In the genomic region with DNA sequence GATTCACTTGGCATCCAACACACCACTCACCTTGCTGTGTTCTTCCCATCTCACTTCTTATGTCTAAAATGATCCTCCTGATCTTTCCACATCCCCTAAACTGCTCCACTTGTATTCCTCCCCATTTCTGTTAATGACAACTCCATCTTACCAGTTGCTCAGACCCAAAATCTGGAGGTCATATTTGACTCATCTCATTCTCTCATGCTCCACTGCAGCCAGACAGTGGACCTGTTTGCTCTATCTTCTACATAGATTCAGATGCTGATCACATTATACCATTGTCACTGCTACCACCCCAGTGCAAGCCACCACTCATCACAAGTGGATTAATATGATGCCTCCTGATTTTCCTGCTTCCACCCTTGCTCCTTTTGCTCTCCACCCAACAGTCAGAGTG, we compare ENCODE assay signal across 1 cellular context.
TF ChIP-seq lines count a peak whose summit lies in the region.

No MANE protein-coding gene starts in this region.

TF ChIP-seq in WTC11, 78 proteins besides CTCF, POLR2A, EP300 and RAD21 (continued from another document):
- TF ChIP-seq, protein P1, sequence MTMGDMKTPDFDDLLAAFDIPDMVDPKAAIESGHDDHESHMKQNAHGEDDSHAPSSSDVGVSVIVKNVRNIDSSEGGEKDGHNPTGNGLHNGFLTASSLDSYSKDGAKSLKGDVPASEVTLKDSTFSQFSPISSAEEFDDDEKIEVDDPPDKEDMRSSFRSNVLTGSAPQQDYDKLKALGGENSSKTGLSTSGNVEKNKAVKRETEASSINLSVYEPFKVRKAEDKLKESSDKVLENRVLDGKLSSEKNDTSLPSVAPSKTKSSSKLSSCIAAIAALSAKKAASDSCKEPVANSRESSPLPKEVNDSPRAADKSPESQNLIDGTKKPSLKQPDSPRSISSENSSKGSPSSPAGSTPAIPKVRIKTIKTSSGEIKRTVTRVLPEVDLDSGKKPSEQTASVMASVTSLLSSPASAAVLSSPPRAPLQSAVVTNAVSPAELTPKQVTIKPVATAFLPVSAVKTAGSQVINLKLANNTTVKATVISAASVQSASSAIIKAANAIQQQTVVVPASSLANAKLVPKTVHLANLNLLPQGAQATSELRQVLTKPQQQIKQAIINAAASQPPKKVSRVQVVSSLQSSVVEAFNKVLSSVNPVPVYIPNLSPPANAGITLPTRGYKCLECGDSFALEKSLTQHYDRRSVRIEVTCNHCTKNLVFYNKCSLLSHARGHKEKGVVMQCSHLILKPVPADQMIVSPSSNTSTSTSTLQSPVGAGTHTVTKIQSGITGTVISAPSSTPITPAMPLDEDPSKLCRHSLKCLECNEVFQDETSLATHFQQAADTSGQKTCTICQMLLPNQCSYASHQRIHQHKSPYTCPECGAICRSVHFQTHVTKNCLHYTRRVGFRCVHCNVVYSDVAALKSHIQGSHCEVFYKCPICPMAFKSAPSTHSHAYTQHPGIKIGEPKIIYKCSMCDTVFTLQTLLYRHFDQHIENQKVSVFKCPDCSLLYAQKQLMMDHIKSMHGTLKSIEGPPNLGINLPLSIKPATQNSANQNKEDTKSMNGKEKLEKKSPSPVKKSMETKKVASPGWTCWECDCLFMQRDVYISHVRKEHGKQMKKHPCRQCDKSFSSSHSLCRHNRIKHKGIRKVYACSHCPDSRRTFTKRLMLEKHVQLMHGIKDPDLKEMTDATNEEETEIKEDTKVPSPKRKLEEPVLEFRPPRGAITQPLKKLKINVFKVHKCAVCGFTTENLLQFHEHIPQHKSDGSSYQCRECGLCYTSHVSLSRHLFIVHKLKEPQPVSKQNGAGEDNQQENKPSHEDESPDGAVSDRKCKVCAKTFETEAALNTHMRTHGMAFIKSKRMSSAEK (CRISPR knock-in tag; IDR thresholded peaks at IDR 0.05; ENCODE audit: borderline replicate concordance): no peak
- TF ChIP-seq MYBL2 (CRISPR knock-in tag; IDR thresholded peaks at IDR 0.05): no peak
- TF ChIP-seq, protein P2, sequence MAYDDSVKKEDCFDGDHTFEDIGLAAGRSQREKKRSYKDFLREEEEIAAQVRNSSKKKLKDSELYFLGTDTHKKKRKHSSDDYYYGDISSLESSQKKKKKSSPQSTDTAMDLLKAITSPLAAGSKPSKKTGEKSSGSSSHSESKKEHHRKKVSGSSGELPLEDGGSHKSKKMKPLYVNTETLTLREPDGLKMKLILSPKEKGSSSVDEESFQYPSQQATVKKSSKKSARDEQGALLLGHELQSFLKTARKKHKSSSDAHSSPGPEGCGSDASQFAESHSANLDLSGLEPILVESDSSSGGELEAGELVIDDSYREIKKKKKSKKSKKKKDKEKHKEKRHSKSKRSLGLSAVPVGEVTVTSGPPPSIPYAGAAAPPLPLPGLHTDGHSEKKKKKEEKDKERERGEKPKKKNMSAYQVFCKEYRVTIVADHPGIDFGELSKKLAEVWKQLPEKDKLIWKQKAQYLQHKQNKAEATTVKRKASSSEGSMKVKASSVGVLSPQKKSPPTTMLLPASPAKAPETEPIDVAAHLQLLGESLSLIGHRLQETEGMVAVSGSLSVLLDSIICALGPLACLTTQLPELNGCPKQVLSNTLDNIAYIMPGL (CRISPR knock-in tag; IDR thresholded peaks at IDR 0.05): no peak
